ENCODE assay signal across 10 cellular contexts in genomic region chr2:47653909-47654789, GRCh38.
A peak's percentile ranks its signal among the peaks of the same experiment; 100 is the strongest.
DNase-seq lines count a peak whose midpoint lies in the region; ATAC-seq and TF ChIP-seq lines count a peak whose summit lies in the region.
"Had no signal": no experiment of that assay in that cellular context is flagged by ENCODE, and none has a peak within 500 bp of the region (broad histone marks: within the 10 kb centered on the region; RNA-seq: fewer than 3 reads in every experiment).

No MANE protein-coding gene starts in this region.

- H3K4me1 ChIP-seq in Loucy (ENCODE audit: insufficient read depth, low read length, poor library complexity, severe bottlenecking) = peaks cover 22% of the 10 kb centered on the region

- no peaks in the 10 kb centered on the region for H3K79me2 ChIP-seq in Loucy (ENCODE audit: insufficient read depth, low read length)

- no peak overlapping the region for H3K27ac ChIP-seq in coronary artery

- no peaks in the 10 kb centered on the region for H3K36me3 ChIP-seq in Loucy (ENCODE audit: insufficient read depth, low read length)

- H3K4me3 ChIP-seq in Loucy (ENCODE audit: low read length, poor library complexity, severe bottlenecking) (no peak overlapping the region), coronary artery (no peak overlapping the region)

- H3K4me1 Mint-ChIP-seq in brain (peaks cover 28% of the 10 kb centered on the region), nephron (peaks cover 25% of the 10 kb centered on the region)
- H3K4me1 Mint-ChIP-seq: activated naive CD4-positive, alpha-beta T cell treated with anti-CD3 and anti-CD28 coated beads, Interleukin-2, amount 10 ng/mL, durations not matched to agents 7 days and 5 days had no signal

- H3K9me2 ChIP-seq in Loucy (replicated peaks; ENCODE audit: low read depth, low read length) = no peaks in the 10 kb centered on the region

- H3K36me3 Mint-ChIP-seq in brain (no peaks in the 10 kb centered on the region), nephron (ENCODE audit: low read depth) (no peaks in the 10 kb centered on the region)
- H3K36me3 Mint-ChIP-seq: activated naive CD4-positive, alpha-beta T cell treated with anti-CD3 and anti-CD28 coated beads, Interleukin-2, amount 10 ng/mL, durations not matched to agents 7 days and 5 days had no signal

- H3K9me3 Mint-ChIP-seq in brain (no peaks in the 10 kb centered on the region), nephron (no peaks in the 10 kb centered on the region)
- H3K9me3 Mint-ChIP-seq: activated naive CD4-positive, alpha-beta T cell treated with anti-CD3 and anti-CD28 coated beads, Interleukin-2, amount 10 ng/mL, durations not matched to agents 7 days and 5 days had no signal

- H4K20me1 ChIP-seq in Loucy (ENCODE audit: insufficient read depth, low read length, poor library complexity, severe bottlenecking) = no peaks in the 10 kb centered on the region

- no peaks in the 10 kb centered on the region for H3K9me3 ChIP-seq in Loucy (ENCODE audit: insufficient read depth, low read depth, low read length)

- no peak overlapping the region for H2AFZ ChIP-seq in Loucy (ENCODE audit: low read length)

- no peaks in the 10 kb centered on the region for H3F3A ChIP-seq in Loucy (ENCODE audit: low read depth)

- H3K27me3 ChIP-seq in Loucy (ENCODE audit: insufficient read depth, low read length, poor library complexity, severe bottlenecking) = no peaks in the 10 kb centered on the region

- DNase-seq in DMS53 (lab: John Stamatoyannopoulos, UW) (peak; percentile 95), germinal center (ENCODE audit: low spot score) (no peak), coronary artery (ENCODE audit: low spot score) (no peak)
- DNase-seq in activated T-cell treated with anti-CD3 and anti-CD28 coated beads, Interleukin-2, amount 50 U/mL, for 48 hours = no peak
- DNase-seq: activated naive CD4-positive, alpha-beta T cell treated with anti-CD3 and anti-CD28 coated beads, Interleukin-2, amount 10 ng/mL, durations not matched to agents 7 days and 5 days; NCI-H1048 had no signal

- H3K4me3 Mint-ChIP-seq in brain (no peak overlapping the region), nephron (no peak overlapping the region)
- H3K4me3 Mint-ChIP-seq: activated naive CD4-positive, alpha-beta T cell treated with anti-CD3 and anti-CD28 coated beads, Interleukin-2, amount 10 ng/mL, durations not matched to agents 7 days and 5 days had no signal

- ATAC-seq in GM21723 (IDR thresholded peaks at IDR 0.05; ENCODE audit: unreplicated experiment) = no peak

- H3K9ac ChIP-seq in Loucy (ENCODE audit: low read depth, low read length, poor library complexity, severe bottlenecking) = no peak overlapping the region

- no peak overlapping the region for H3K4me2 ChIP-seq in Loucy (ENCODE audit: low read depth, low read length, poor library complexity, severe bottlenecking)

- peak overlapping the region in 3 of 5 experiments; percentile 25 to 61 (median 59) for H3K27ac Mint-ChIP-seq in brain
- peak overlapping the region; percentile 3 to 56 (median 32) for H3K27ac Mint-ChIP-seq in nephron
- H3K27ac Mint-ChIP-seq: activated naive CD4-positive, alpha-beta T cell treated with anti-CD3 and anti-CD28 coated beads, Interleukin-2, amount 10 ng/mL, durations not matched to agents 7 days and 5 days had no signal

- peak; percentile 56 for TF ChIP-seq CTCF in Loucy (conservative IDR thresholded peaks at IDR 0.05; ENCODE audit: low read length)
- TF ChIP-seq CTCF in brain (conservative IDR thresholded peaks at IDR 0.05) = peak; percentile 14 to 45
- peak; percentile 24 to 48 (median 26) for TF ChIP-seq CTCF in nephron (IDR thresholded peaks at IDR 0.05; ENCODE audit: unreplicated experiment in 3 of 3)
- TF ChIP-seq CTCF in coronary artery (IDR thresholded peaks at IDR 0.05) = no peak

- H3K27me3 Mint-ChIP-seq in brain = no peaks in the 10 kb centered on the region
- H3K27me3 Mint-ChIP-seq in nephron (ENCODE audit: low read depth) = peaks cover 15% of the 10 kb centered on the region
- H3K27me3 Mint-ChIP-seq: activated naive CD4-positive, alpha-beta T cell treated with anti-CD3 and anti-CD28 coated beads, Interleukin-2, amount 10 ng/mL, durations not matched to agents 7 days and 5 days had no signal
